ENCODE assay signal across 12 cellular contexts in genomic region chr18:77001041-77001440, GRCh38.
DNase-seq lines count a peak whose midpoint lies in the region; ATAC-seq and TF ChIP-seq lines count a peak whose summit lies in the region.
"Had no signal": no experiment of that assay in that cellular context is flagged by ENCODE, and none has a peak within 500 bp of the region (broad histone marks: within the 10 kb centered on the region; RNA-seq: fewer than 3 reads in every experiment).

No MANE protein-coding gene starts in this region.

- H2BK5ac ChIP-seq in trophoblast cell (ENCODE audit: low read depth, low read length, poor library complexity) = no peak overlapping the region

- no peak overlapping the region for H2BK120ac ChIP-seq in trophoblast cell (ENCODE audit: insufficient read depth, low read length, poor library complexity)

- H3K4me1 ChIP-seq in Karpas-422 (ENCODE audit: low read length) (peaks cover 81% of the 10 kb centered on the region), lower lobe of right lung (peaks cover 23% of the 10 kb centered on the region), upper lobe of right lung (no peaks in the 10 kb centered on the region), spleen (peaks cover 8 to 38% (median 26%) of the 10 kb centered on the region in 6 donors), trophoblast cell (ENCODE audit: control insufficient read depth in 1 of 2, insufficient read depth in 2 of 2, low read length in 2 of 2) (no peaks in the 10 kb centered on the region)

- no peak overlapping the region for H4K8ac ChIP-seq in trophoblast cell (ENCODE audit: low read depth, low read length)

- intact Hi-C loops in lower lobe of right lung (cut with DNase I) (no loop called here), upper lobe of right lung (cut with DNase I) (loop anchor here (5.0 kb wide), 1 partner anchor 211 kb away; no protein-coding TSS in a partner anchor), spleen (cut with DNase I; ENCODE audit: low total_unique reads) (loop anchor here (5.0 kb wide), 2 partner anchors 51 to 211 kb away; no protein-coding TSS in a partner anchor)

- no peak overlapping the region for H3K14ac ChIP-seq in trophoblast cell (ENCODE audit: low read length)

- ATAC-seq in lower lobe of right lung = peak; percentile 13 to 18
- ATAC-seq in upper lobe of right lung = peak; percentile 8
- ATAC-seq: HepG2, WTC11 had no signal

- H3K9ac ChIP-seq in Karpas-422 (ENCODE audit: low read length) (no peak overlapping the region), SU-DHL-6 (ENCODE audit: low read length) (no peak overlapping the region), trophoblast cell (ENCODE audit: low read length) (no peak overlapping the region)

- H3K79me2 ChIP-seq in Karpas-422 (ENCODE audit: low read length) (no peaks in the 10 kb centered on the region), SU-DHL-6 (ENCODE audit: insufficient read depth, low read length) (no peaks in the 10 kb centered on the region), trophoblast cell (ENCODE audit: control insufficient read depth, insufficient read depth, low read length, poor library complexity) (no peaks in the 10 kb centered on the region)

- H3K27ac ChIP-seq in Karpas-422 (ENCODE audit: low read length) = peak overlapping the region; percentile 95
- H3K27ac ChIP-seq in SU-DHL-6 (ENCODE audit: low read depth, low read length) = no peak overlapping the region
- no peak overlapping the region for H3K27ac ChIP-seq in lower lobe of right lung
- no peak overlapping the region for H3K27ac ChIP-seq in upper lobe of right lung
- H3K27ac ChIP-seq in spleen = peak overlapping the region in 1 of 8 donors; percentile 24
- no peak overlapping the region for H3K27ac ChIP-seq in trophoblast cell (ENCODE audit: low read depth, low read length)
- H3K27ac ChIP-seq: epithelial cell of prostate, left lung had no signal

- no peaks in the 10 kb centered on the region for H3K79me1 ChIP-seq in trophoblast cell (ENCODE audit: low read length)

- H3K9me3 ChIP-seq in Karpas-422 (ENCODE audit: low read length) = no peaks in the 10 kb centered on the region
- no peaks in the 10 kb centered on the region for H3K9me3 ChIP-seq in SU-DHL-6 (ENCODE audit: insufficient read depth, low read length)
- H3K9me3 ChIP-seq in lower lobe of right lung = no peaks in the 10 kb centered on the region
- no peaks in the 10 kb centered on the region for H3K9me3 ChIP-seq in upper lobe of right lung
- H3K9me3 ChIP-seq in spleen = no peaks in the 10 kb centered on the region
- no peaks in the 10 kb centered on the region for H3K9me3 ChIP-seq in trophoblast cell (ENCODE audit: insufficient read depth, low read depth, low read length)
- H3K9me3 ChIP-seq: left lung had no signal

- no peaks in the 10 kb centered on the region for H3K36me3 ChIP-seq in Karpas-422 (ENCODE audit: insufficient read depth, low read length)
- H3K36me3 ChIP-seq in SU-DHL-6 (ENCODE audit: low read length) = no peaks in the 10 kb centered on the region
- H3K36me3 ChIP-seq in lower lobe of right lung = no peaks in the 10 kb centered on the region
- no peaks in the 10 kb centered on the region for H3K36me3 ChIP-seq in upper lobe of right lung
- H3K36me3 ChIP-seq in spleen = no peaks in the 10 kb centered on the region
- H3K36me3 ChIP-seq in trophoblast cell (ENCODE audit: control insufficient read depth in 1 of 2, insufficient read depth in 2 of 2, low read length in 2 of 2) = no peaks in the 10 kb centered on the region
- H3K36me3 ChIP-seq: left lung had no signal

- no peak overlapping the region for H3K23ac ChIP-seq in trophoblast cell (ENCODE audit: low read length)

- no peak for TF ChIP-seq POLR2A in spleen (IDR thresholded peaks at IDR 0.05)

- H4K20me1 ChIP-seq in Karpas-422 (ENCODE audit: insufficient read depth, low read depth, low read length) = no peaks in the 10 kb centered on the region
- H4K20me1 ChIP-seq in SU-DHL-6 (ENCODE audit: low read depth, low read length) = no peaks in the 10 kb centered on the region

- H2AFZ ChIP-seq in Karpas-422 (ENCODE audit: low read length) (no peak overlapping the region), SU-DHL-6 (ENCODE audit: low read depth, low read length, severe bottlenecking) (peak overlapping the region; percentile 82), trophoblast cell (ENCODE audit: insufficient read depth, low read length, poor library complexity) (no peak overlapping the region)

- H3K9me2 ChIP-seq in Karpas-422 (replicated peaks; ENCODE audit: insufficient read depth, low read length) (no peaks in the 10 kb centered on the region), SU-DHL-6 (replicated peaks; ENCODE audit: insufficient read depth, low read length) (no peaks in the 10 kb centered on the region)

- WGBS in spleen, 5 donors = 84 to 94% (median 89%) methylated on average over 18 to 19 of the region's 19 CpGs
- no CpG with 5 or more reads among the region's 19 CpGs for WGBS in trophoblast cell (ENCODE audit: extremely low coverage, insufficient coverage, insufficient read length)

- no peak overlapping the region for H3K4ac ChIP-seq in trophoblast cell (ENCODE audit: low read depth, low read length)

- H3K18ac ChIP-seq in trophoblast cell (ENCODE audit: low read length) = no peak overlapping the region

- no peak overlapping the region for H4K12ac ChIP-seq in trophoblast cell (ENCODE audit: low read depth, low read length)

- H3F3A ChIP-seq in SU-DHL-6 (ENCODE audit: insufficient read depth) = peaks cover 13% of the 10 kb centered on the region

- DNase-seq in Karpas-422 = no peak
- DNase-seq in lower lobe of right lung = peak; percentile 46
- DNase-seq in upper lobe of right lung = no peak
- DNase-seq in spleen = no peak
- DNase-seq in trophoblast cell = no peak
- no peak for DNase-seq in SW480 (ENCODE audit: low spot score)
- DNase-seq: NCI-H187 treated with DMSO at 0.1 percent for 48 hours had no signal

- no peak overlapping the region for H3K4me2 ChIP-seq in Karpas-422 (ENCODE audit: low read depth, low read length, poor library complexity, severe bottlenecking)
- H3K4me2 ChIP-seq in SU-DHL-6 (ENCODE audit: low read depth, low read length, poor library complexity, severe bottlenecking) = no peak overlapping the region
- no peak overlapping the region for H3K4me2 ChIP-seq in trophoblast cell (ENCODE audit: low read length)

- H4K91ac ChIP-seq in trophoblast cell (ENCODE audit: low read depth, low read length) = no peak overlapping the region

- H3K27me3 ChIP-seq in Karpas-422 (ENCODE audit: low read length) (no peaks in the 10 kb centered on the region), SU-DHL-6 (ENCODE audit: low read length) (no peaks in the 10 kb centered on the region), lower lobe of right lung (ENCODE audit: low read depth) (no peaks in the 10 kb centered on the region), upper lobe of right lung (no peaks in the 10 kb centered on the region), spleen (replicated peaks in 1 of 7) (no peaks in the 10 kb centered on the region), trophoblast cell (ENCODE audit: insufficient read depth, low read length) (no peaks in the 10 kb centered on the region)
- H3K27me3 ChIP-seq: left lung had no signal

- no peak overlapping the region for H2AK5ac ChIP-seq in trophoblast cell (ENCODE audit: low read length)

- H2BK12ac ChIP-seq in trophoblast cell (ENCODE audit: low read length) = no peak overlapping the region

- H3K4me3 ChIP-seq in Karpas-422 (ENCODE audit: low read length) = no peak overlapping the region
- no peak overlapping the region for H3K4me3 ChIP-seq in SU-DHL-6 (ENCODE audit: insufficient read depth, low read length, poor library complexity, severe bottlenecking)
- H3K4me3 ChIP-seq in lower lobe of right lung = no peak overlapping the region
- H3K4me3 ChIP-seq in upper lobe of right lung = no peak overlapping the region
- no peak overlapping the region for H3K4me3 ChIP-seq in spleen
- no peak overlapping the region for H3K4me3 ChIP-seq in trophoblast cell (ENCODE audit: low read depth, low read length)
- H3K4me3 ChIP-seq: left lung had no signal

- TF ChIP-seq CTCF in SU-DHL-6 (IDR thresholded peaks at IDR 0.05; ENCODE audit: insufficient read depth, low read length, poor library complexity, severe bottlenecking) (no peak), lower lobe of right lung (IDR thresholded peaks at IDR 0.05) (no peak), upper lobe of right lung (IDR thresholded peaks at IDR 0.05) (no peak), spleen (IDR thresholded peaks at IDR 0.05 in 8 of 11, conservative IDR thresholded peaks at IDR 0.05 in 3 of 11) (no peak)
